Comparison of ENCODE assay signal across 8 cellular contexts in the genomic region with DNA sequence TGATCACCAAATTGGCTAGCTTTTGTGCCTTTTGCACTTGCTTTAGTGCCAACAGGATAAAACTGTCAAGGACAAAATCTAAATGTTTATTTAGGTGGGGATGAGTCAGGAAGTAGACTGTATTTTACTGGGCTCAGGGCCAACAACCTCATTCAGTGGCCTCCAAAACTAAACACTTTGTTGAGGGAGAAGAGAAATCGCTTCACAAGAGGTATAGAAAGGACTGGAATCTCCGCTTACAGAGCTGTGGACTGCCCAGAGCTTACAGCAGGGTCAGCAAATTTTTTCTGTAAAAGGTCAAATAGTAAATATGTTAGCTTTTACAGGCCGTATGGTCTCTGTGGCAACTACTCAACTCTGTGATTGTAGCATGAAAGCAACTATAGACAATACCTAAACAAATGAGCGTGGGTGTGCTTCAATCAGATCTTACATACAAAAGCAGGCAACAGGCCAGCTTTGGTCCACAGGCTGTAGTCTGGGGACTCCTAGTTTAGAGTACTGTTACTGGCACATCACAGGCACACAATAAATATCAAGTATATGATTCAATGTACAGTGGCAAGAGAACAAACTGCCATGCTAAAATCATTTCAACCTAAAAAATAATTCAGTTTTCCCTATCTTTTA.
DNase-seq lines count a peak whose midpoint lies in the region; ATAC-seq, FAIRE-seq and TF ChIP-seq lines count a peak whose summit lies in the region.
"Not testable (repeated sequence)": the region's sequence is repeated elsewhere in the genome, so short reads cannot be mapped to it uniquely, and the experiment has no call there.

No MANE protein-coding gene starts in this region.

- not testable (repeated sequence) for H3K79me2 ChIP-seq in SK-N-SH (ENCODE audit: insufficient read depth)

- not testable (repeated sequence) for H2AFZ ChIP-seq in SK-N-SH (ENCODE audit: low read depth)

- H3K9me3 Mint-ChIP-seq in neural crest cell, result not testable (repeated sequence)

- H3K27me3 Mint-ChIP-seq in neural crest cell (ENCODE audit: low read depth), result not testable (repeated sequence)

- not testable (repeated sequence) for H3K9ac ChIP-seq in SK-N-SH; colonic mucosa (ENCODE audit: low read depth in 2 of 2, low read length in 2 of 2)

- peak overlapping the region; percentile 73 to 86 for H3K27ac ChIP-seq in SK-N-SH (ENCODE audit: low read depth in 2 of 2, low read length in 1 of 2)
- H3K27ac ChIP-seq in colonic mucosa, result peak overlapping the region; percentile 18

- peaks cover 8 to 28% of the 10 kb centered on the region in 2 experiments for H3K4me1 ChIP-seq in SK-N-SH (ENCODE audit: control insufficient read depth in 1 of 2, insufficient read depth in 2 of 2, low read depth in 1 of 2, low read length in 1 of 2)
- H3K4me1 ChIP-seq in colonic mucosa, result not testable (repeated sequence)

- in situ Hi-C loops in Caki2 (cut with HindIII; ENCODE audit: low pct_unique_long_range_greater_than_20kb, low sequenced_read_pairs), result not testable (repeated sequence)

- not testable (repeated sequence) for FAIRE-seq in HTR-8/SVneo (lab: Jason Lieb, UNC)

- not testable (repeated sequence) for H3K4me3 Mint-ChIP-seq in neural crest cell

- H3K4me2 ChIP-seq in SK-N-SH, result peak overlapping the region; percentile 38; the same call in 1 of the 2 replicates

- H3K4me3 ChIP-seq in SK-N-SH (ENCODE audit: low read depth in 2 of 2, low read length in 1 of 2); colonic mucosa: not testable (repeated sequence)

- CTCF ChIA-PET in SK-N-SH (lab: Yijun Ruan, JAX), result not testable (repeated sequence)

- not testable (repeated sequence) for TF ChIP-seq RAD21 in SK-N-SH (IDR thresholded peaks at IDR 0.05; ENCODE audit: low read length)

- not testable (repeated sequence) for TF ChIP-seq CTCF in SK-N-SH (IDR thresholded peaks at IDR 0.05); colonic mucosa (IDR thresholded peaks at IDR 0.05); neural crest cell (conservative IDR thresholded peaks at IDR 0.05)

- H3K36me3 ChIP-seq in SK-N-SH (replicated peaks in 1 of 2; ENCODE audit: control insufficient read depth in 1 of 2, insufficient read depth in 2 of 2, low read length in 1 of 2), result peaks cover 4 to 19% of the 10 kb centered on the region in 2 experiments
- H3K36me3 ChIP-seq in colonic mucosa, result not testable (repeated sequence)

- intact Hi-C loops in colonic mucosa (cut with DNase I); left ventricle myocardium superior (cut with micrococcal nuclease): not testable (repeated sequence)

- WGBS in SK-N-SH (ENCODE audit: low lambda C conversion rate), result 18% methylated on average over 4 of the region's 4 CpGs

- H3F3A ChIP-seq in SK-N-SH (replicated peaks; ENCODE audit: insufficient read depth), result not testable (repeated sequence)

- not testable (repeated sequence) for H3K9me3 ChIP-seq in SK-N-SH, colonic mucosa

- not testable (repeated sequence) for H3K27me3 ChIP-seq in SK-N-SH (ENCODE audit: insufficient read depth); colonic mucosa

- ATAC-seq in left ventricle myocardium superior, result peak; percentile 54

- H4K20me1 ChIP-seq in SK-N-SH (ENCODE audit: insufficient read depth), result peaks cover 16% of the 10 kb centered on the region; the same call in 1 of the 2 replicates

- not testable (repeated sequence) for H3K9me2 ChIP-seq in SK-N-SH

- TF ChIP-seq EP300 in SK-N-SH (IDR thresholded peaks at IDR 0.05; ENCODE audit: borderline replicate concordance in 1 of 2, low read depth in 1 of 2, low read length in 1 of 2), result not testable (repeated sequence)

- POLR2A ChIA-PET in SK-N-SH (lab: Yijun Ruan, JAX), result not testable (repeated sequence)

- DNase-seq in Caki2 (ENCODE audit: low read depth) (peak; percentile 60), HTR-8/SVneo (ENCODE audit: insufficient read length, low spot score) (peak; percentile 29), NCI-H226 (peak; percentile 42), colonic mucosa (peak; percentile 78), ureter (ENCODE audit: low spot score) (peak; percentile 52)
- not testable (repeated sequence) for DNase-seq in SK-N-SH; left ventricle myocardium superior; neural crest cell (ENCODE audit: low read depth, low spot score)

- not testable (repeated sequence) for H3K36me3 Mint-ChIP-seq in neural crest cell (ENCODE audit: low read depth)

- peak overlapping the region; percentile 50 for H3K27ac Mint-ChIP-seq in neural crest cell (ENCODE audit: unreplicated experiment)

- H3K4me1 Mint-ChIP-seq in neural crest cell, result not testable (repeated sequence)

TF ChIP-seq in SK-N-SH, 30 proteins besides CTCF, POLR2A, EP300 and RAD21:
- TF ChIP-seq FOSL2 (IDR thresholded peaks at IDR 0.05; ENCODE audit: borderline replicate concordance, low read depth), result peak; percentile 47; the same call in 1 of the 2 replicates
- peak; percentile 63 for TF ChIP-seq TCF12 (IDR thresholded peaks at IDR 0.05)
- TF ChIP-seq, protein P1, sequence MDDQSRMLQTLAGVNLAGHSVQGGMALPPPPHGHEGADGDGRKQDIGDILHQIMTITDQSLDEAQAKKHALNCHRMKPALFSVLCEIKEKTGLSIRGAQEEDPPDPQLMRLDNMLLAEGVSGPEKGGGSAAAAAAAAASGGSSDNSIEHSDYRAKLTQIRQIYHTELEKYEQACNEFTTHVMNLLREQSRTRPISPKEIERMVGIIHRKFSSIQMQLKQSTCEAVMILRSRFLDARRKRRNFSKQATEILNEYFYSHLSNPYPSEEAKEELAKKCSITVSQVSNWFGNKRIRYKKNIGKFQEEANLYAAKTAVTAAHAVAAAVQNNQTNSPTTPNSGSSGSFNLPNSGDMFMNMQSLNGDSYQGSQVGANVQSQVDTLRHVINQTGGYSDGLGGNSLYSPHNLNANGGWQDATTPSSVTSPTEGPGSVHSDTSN (IDR thresholded peaks at IDR 0.05), result peak; percentile 27; the same call in 1 of the 2 replicates
- TF ChIP-seq NFIC (IDR thresholded peaks at IDR 0.05; ENCODE audit: borderline replicate concordance), result peak; percentile 82
